20 cellular contexts compared by ENCODE assay signal in the genomic region with DNA sequence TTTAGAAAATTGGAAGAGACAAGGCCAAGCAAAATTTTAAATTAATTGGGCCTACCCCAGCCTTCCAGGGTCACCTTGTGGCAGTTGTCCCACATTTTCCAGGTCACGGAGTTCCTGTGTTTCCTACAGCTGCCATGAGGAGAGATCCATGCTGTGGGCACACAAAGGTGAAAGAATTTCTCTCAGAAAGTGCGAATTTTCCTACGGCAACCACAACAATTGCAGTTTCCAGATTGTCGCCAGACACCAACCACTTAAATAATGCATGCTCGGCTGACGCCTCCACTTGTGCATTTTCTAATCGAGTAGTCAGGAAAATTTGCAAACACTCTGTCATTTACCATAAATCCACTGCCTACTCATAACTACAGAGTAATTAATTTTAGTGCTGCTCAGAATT.
DNase-seq lines count a peak whose midpoint lies in the region; ATAC-seq, FAIRE-seq and TF ChIP-seq lines count a peak whose summit lies in the region.
"Had no signal": no experiment of that assay in that cellular context is flagged by ENCODE, and none has a peak within 500 bp of the region (broad histone marks: within the 10 kb centered on the region; RNA-seq: fewer than 3 reads in every experiment).

No MANE protein-coding gene starts in this region.

- no peak overlapping the region for H3K18ac ChIP-seq in neuronal stem cell (ENCODE audit: low read length)

- no peak for TF ChIP-seq POLR2A in GM12892 (IDR thresholded peaks at IDR 0.05; ENCODE audit: low read depth, low read length)

- H3K27me3 ChIP-seq in BLaER1 treated with 17β-estradiol and CSF1 and Interleukin-3, amounts not matched to agents 10 nM and 100 nM: peaks cover 0 to 25% (median 0%) of the 10 kb centered on the region in 11 experiments; a peak in 7 of 22 replicates
- H3K27me3 ChIP-seq in PC-9 (ENCODE audit: insufficient read depth, low read depth): no peaks in the 10 kb centered on the region
- no peaks in the 10 kb centered on the region for H3K27me3 ChIP-seq in brain microvascular endothelial cell (replicated peaks)
- no peaks in the 10 kb centered on the region for H3K27me3 ChIP-seq in neuronal stem cell (ENCODE audit: control insufficient read depth in 3 of 3, insufficient read depth in 3 of 3, low read depth in 1 of 3, low read length in 3 of 3)

- H3K79me1 ChIP-seq in neuronal stem cell (ENCODE audit: low read depth, low read length): no peaks in the 10 kb centered on the region

- no TSS peak for BruUV-seq in PC-9 (replicated peaks; lab: Mats Ljungman, UMichigan)

- DNase-seq in PC-9: no peak
- no peak for DNase-seq in brain microvascular endothelial cell
- peak; percentile 14 for DNase-seq in neuronal stem cell (ENCODE audit: low spot score)
- no peak for DNase-seq in activated CD4-positive, alpha-beta T cell treated with anti-CD3 and anti-CD28 coated beads for 36 hours
- no peak for DNase-seq in GOT3 (lab: John Stamatoyannopoulos, UW)
- DNase-seq in DMS53 treated with DMSO at 0.1 percent for 48 hours (lab: John Stamatoyannopoulos, UW; ENCODE audit: unreplicated experiment): no peak
- DNase-seq in GM12892 (ENCODE audit: insufficient read length): no peak
- DNase-seq: AML-193, GF-D8, MV-4-11, NCI-H1694, NCI-H2081, NCI-H526, SHP77, SK-N-SH had no signal

- no peak overlapping the region for H2BK12ac ChIP-seq in neuronal stem cell (ENCODE audit: low read length)

- H2BK15ac ChIP-seq in neuronal stem cell (ENCODE audit: low read length): no peak overlapping the region

- H3K9me3 ChIP-seq in BLaER1 treated with 17β-estradiol and CSF1 and Interleukin-3, amounts not matched to agents 10 nM and 100 nM (replicated peaks in 1 of 11): peaks cover 0 to 10% (median 7%) of the 10 kb centered on the region in 11 experiments; a peak in 15 of 22 replicates
- H3K9me3 ChIP-seq in PC-9 (ENCODE audit: insufficient read depth, low read depth) (peaks cover 17% of the 10 kb centered on the region), neuronal stem cell (replicated peaks in 1 of 2; ENCODE audit: control insufficient read depth in 2 of 2, insufficient read depth in 1 of 2, low read depth in 1 of 2, low read length in 2 of 2) (no peaks in the 10 kb centered on the region)
- H3K9me3 ChIP-seq: HAP-1, SK-N-SH had no signal

- intact Hi-C loops in PC-9 (cut with micrococcal nuclease; ENCODE audit: unreplicated experiment): loop anchor here (5.0 to 10.0 kb wide), 3 partner anchors 101 to 394 kb away; partner anchors contain the start of genes NR2F1 and NR2F1-AS1
- intact Hi-C loops in activated CD4-positive, alpha-beta T cell treated with anti-CD3 and anti-CD28 coated beads for 36 hours (cut with DNase I, micrococcal nuclease): no loop called here

- no peak overlapping the region for H2BK120ac ChIP-seq in neuronal stem cell (ENCODE audit: low read depth, low read length)

- POLR2A ChIA-PET in PC-9 (lab: Charles Lee; ENCODE audit: unreplicated experiment): no interaction called here
- POLR2A ChIA-PET in activated CD4-positive, alpha-beta T cell treated with anti-CD3 and anti-CD28 coated beads for 36 hours (lab: Charles Lee): no interaction called here

- no peaks in the 10 kb centered on the region for H3K4me1 Mint-ChIP-seq in activated CD4-positive, alpha-beta T cell treated with anti-CD3 and anti-CD28 coated beads for 36 hours
- H3K4me1 Mint-ChIP-seq: CD14-positive monocyte had no signal

- H4K8ac ChIP-seq in neuronal stem cell (ENCODE audit: low read depth, low read length): no peak overlapping the region

- no peak for TF ChIP-seq CTCF in PC-9 (conservative IDR thresholded peaks at IDR 0.05)
- TF ChIP-seq CTCF in brain microvascular endothelial cell (IDR thresholded peaks at IDR 0.05; ENCODE audit: low read depth, low read length, missing control alignments): no peak

- no peak overlapping the region for H2AFZ ChIP-seq in PC-9
- H2AFZ ChIP-seq in neuronal stem cell (ENCODE audit: low read length): peak overlapping the region; percentile 8

- H3K27ac Mint-ChIP-seq in activated CD4-positive, alpha-beta T cell treated with anti-CD3 and anti-CD28 coated beads for 36 hours: no peak overlapping the region
- H3K27ac Mint-ChIP-seq: CD14-positive monocyte had no signal

- in situ Hi-C loops in brain microvascular endothelial cell (cut with HindIII; ENCODE audit: low pct_ligation_motif_present, low sequenced_read_pairs): no loop called here

- H3K23ac ChIP-seq in neuronal stem cell (ENCODE audit: low read depth, low read length, poor library complexity): no peak overlapping the region

- peak overlapping the region; percentile 52 to 84 (median 77) for H3K4me2 ChIP-seq in BLaER1 treated with 17β-estradiol and CSF1 and Interleukin-3, amounts not matched to agents 10 nM and 100 nM
- no peak overlapping the region; the same call in 1 of the 2 replicates for H3K4me2 ChIP-seq in PC-9
- H3K4me2 ChIP-seq in neuronal stem cell (ENCODE audit: insufficient read depth, low read length, poor library complexity, severe bottlenecking): no peak overlapping the region
- H3K4me2 ChIP-seq: KMS-11, SK-N-SH had no signal

- no peak for FAIRE-seq in GM12892 (lab: Jason Lieb, UNC)
- FAIRE-seq: GM19239 had no signal

- no peak overlapping the region for H3K4me3 ChIP-seq in BLaER1 treated with 17β-estradiol and CSF1 and Interleukin-3, amounts not matched to agents 10 nM and 100 nM
- H3K4me3 ChIP-seq in PC-9 (no peak overlapping the region), brain microvascular endothelial cell (ENCODE audit: low read depth, low read length) (no peak overlapping the region), neuronal stem cell (ENCODE audit: low read length in 2 of 2) (no peak overlapping the region)
- H3K4me3 ChIP-seq: HAP-1 had no signal

- no peak overlapping the region for H2BK5ac ChIP-seq in neuronal stem cell (ENCODE audit: low read length)

- H3K9me3 Mint-ChIP-seq in activated CD4-positive, alpha-beta T cell treated with anti-CD3 and anti-CD28 coated beads for 36 hours (ENCODE audit: low read depth): no peaks in the 10 kb centered on the region

- H3K36me3 ChIP-seq in BLaER1 treated with 17β-estradiol and CSF1 and Interleukin-3, amounts not matched to agents 10 nM and 100 nM: no peaks in the 10 kb centered on the region
- H3K36me3 ChIP-seq in PC-9 (ENCODE audit: low read depth) (no peaks in the 10 kb centered on the region), brain microvascular endothelial cell (replicated peaks) (no peaks in the 10 kb centered on the region), neuronal stem cell (replicated peaks in 1 of 2; ENCODE audit: control insufficient read depth in 2 of 2, insufficient read depth in 2 of 2, low read length in 2 of 2) (no peaks in the 10 kb centered on the region)
- H3K36me3 ChIP-seq: HAP-1 had no signal

- no peak overlapping the region for H3K14ac ChIP-seq in neuronal stem cell (ENCODE audit: low read length)

- ATAC-seq in activated CD4-positive, alpha-beta T cell treated with anti-CD3 and anti-CD28 coated beads for 36 hours: no peak

- peaks cover 35 to 56% (median 50%) of the 10 kb centered on the region in 10 experiments for H3K4me1 ChIP-seq in BLaER1 treated with 17β-estradiol and CSF1 and Interleukin-3, amounts not matched to agents 10 nM and 100 nM
- H3K4me1 ChIP-seq in PC-9 (replicated peaks; ENCODE audit: insufficient read depth) (peaks cover 60% of the 10 kb centered on the region), neuronal stem cell (ENCODE audit: control insufficient read depth in 2 of 2, insufficient read depth in 1 of 2, low read depth in 1 of 2, low read length in 2 of 2) (peaks cover 5 to 13% of the 10 kb centered on the region in 2 donors)
- H3K4me1 ChIP-seq: HAP-1 had no signal

- no peak overlapping the region for H4K91ac ChIP-seq in neuronal stem cell (ENCODE audit: low read depth, low read length, poor library complexity)

- H2AK5ac ChIP-seq in neuronal stem cell (ENCODE audit: low read depth, low read length): no peak overlapping the region

- no peaks in the 10 kb centered on the region for H3K27me3 Mint-ChIP-seq in activated CD4-positive, alpha-beta T cell treated with anti-CD3 and anti-CD28 coated beads for 36 hours

- H3K27ac ChIP-seq in BLaER1 treated with 17β-estradiol and CSF1 and Interleukin-3, amounts not matched to agents 10 nM and 100 nM: no peak overlapping the region
- H3K27ac ChIP-seq in PC-9 (peak overlapping the region; percentile 87), brain microvascular endothelial cell (peak overlapping the region; percentile 69), neuronal stem cell (replicated peaks; ENCODE audit: low read length) (no peak overlapping the region)
- H3K27ac ChIP-seq: KMS-11 had no signal

- H3K4me3 Mint-ChIP-seq in activated CD4-positive, alpha-beta T cell treated with anti-CD3 and anti-CD28 coated beads for 36 hours: no peak overlapping the region
- H3K4me3 Mint-ChIP-seq: CD14-positive monocyte had no signal

- no peak overlapping the region for H3K9ac ChIP-seq in BLaER1 treated with 17β-estradiol and CSF1 and Interleukin-3, amounts not matched to agents 10 nM and 100 nM
- no peak overlapping the region for H3K9ac ChIP-seq in neuronal stem cell (ENCODE audit: low read depth, low read length, poor library complexity)
- H3K9ac ChIP-seq: KMS-11, SK-N-SH had no signal

- CTCF ChIA-PET in PC-9 (lab: Charles Lee): no interaction called here
- CTCF ChIA-PET in activated CD4-positive, alpha-beta T cell treated with anti-CD3 and anti-CD28 coated beads for 36 hours (lab: Charles Lee): no interaction called here

- H3K4ac ChIP-seq in neuronal stem cell (ENCODE audit: low read length): no peak overlapping the region

- H3K36me3 Mint-ChIP-seq in activated CD4-positive, alpha-beta T cell treated with anti-CD3 and anti-CD28 coated beads for 36 hours (ENCODE audit: low read depth): no peaks in the 10 kb centered on the region
- H3K36me3 Mint-ChIP-seq: CD14-positive monocyte had no signal

- no peaks in the 10 kb centered on the region for H3K79me2 ChIP-seq in PC-9 (ENCODE audit: low read depth)

- peaks cover 32% of the 10 kb centered on the region for H3F3A ChIP-seq in PC-9 (ENCODE audit: insufficient read depth, low read depth)

- H3K9me2 ChIP-seq in PC-9 (ENCODE audit: insufficient read depth): no peaks in the 10 kb centered on the region
- H3K9me2 ChIP-seq: SK-N-SH had no signal

- no CpG with 5 or more reads among the region's 7 CpGs for WGBS in neuronal stem cell (ENCODE audit: extremely low coverage in 2 of 2, insufficient read length in 2 of 2, insufficient replicate concordance in 1 of 2), 2 donors

- no peaks in the 10 kb centered on the region for H4K20me1 ChIP-seq in BLaER1 treated with 17β-estradiol and CSF1 and Interleukin-3, amounts not matched to agents 10 nM and 100 nM
- no peaks in the 10 kb centered on the region for H4K20me1 ChIP-seq in PC-9 (ENCODE audit: insufficient read depth)

Comparison
In these comparisons a context has a peak if more than half of its experiments do, and no peak if none do; other contexts are left out.
1. H3K27ac ChIP-seq: peak in PC-9 (single experiment) and brain microvascular endothelial cell (single experiment); none in BLaER1 treated with 17β-estradiol and CSF1 and Interleukin-3, amounts not matched to agents 10 nM and 100 nM (0 of 11) and neuronal stem cell (single experiment).
2. H3K4me2 ChIP-seq: peak in BLaER1 treated with 17β-estradiol and CSF1 and Interleukin-3, amounts not matched to agents 10 nM and 100 nM (11 of 11); none in PC-9 (single experiment) and neuronal stem cell (single experiment).